8 cellular contexts compared by ENCODE assay signal in the genomic region with DNA sequence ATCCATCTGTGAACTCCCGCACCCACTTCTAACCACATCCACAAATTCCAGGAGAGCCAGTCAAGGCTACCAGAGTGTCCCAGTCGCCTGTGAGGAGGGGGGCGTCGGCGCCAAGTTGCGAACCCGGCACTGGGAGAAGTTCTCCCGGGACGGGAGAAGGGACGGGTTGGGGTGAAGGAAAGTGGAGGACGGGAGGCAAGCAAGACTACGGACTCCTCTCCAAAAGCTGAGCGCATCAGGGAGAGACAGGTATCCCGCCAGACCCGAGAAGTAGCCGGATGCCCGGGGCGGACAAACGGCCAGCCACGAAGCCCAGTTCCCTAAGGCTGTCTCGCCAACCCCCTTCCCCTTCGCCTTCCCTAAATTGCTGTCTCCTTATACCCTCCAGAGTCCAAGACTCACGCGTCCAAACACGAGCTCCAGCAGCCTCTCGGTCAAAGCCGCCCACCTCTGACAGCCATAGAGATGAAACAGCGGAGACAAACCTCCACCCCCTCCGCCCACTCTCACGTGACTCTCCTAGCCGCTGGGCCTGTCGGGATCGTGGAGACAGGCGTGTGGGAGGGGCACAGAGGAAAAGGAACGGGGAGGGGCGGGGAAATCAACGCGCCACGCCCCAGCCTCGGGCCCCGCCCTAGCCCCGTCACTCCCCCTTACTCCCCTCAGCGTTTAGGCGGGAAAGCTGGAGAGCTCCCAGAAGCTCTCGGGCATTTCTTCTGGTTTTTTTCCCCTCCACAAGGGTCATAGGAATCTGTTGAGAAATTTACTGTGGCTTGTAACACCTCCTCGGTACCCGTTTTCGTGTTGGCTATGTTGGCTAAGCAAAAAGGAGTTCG. TPM values are rescaled to one million over a fixed set of nuclear protein-coding genes. Genes with fewer than 3 reads are reported as not detected.
DNase-seq lines count a peak whose midpoint lies in the region; ATAC-seq and TF ChIP-seq lines count a peak whose summit lies in the region.

A gene with protein sequence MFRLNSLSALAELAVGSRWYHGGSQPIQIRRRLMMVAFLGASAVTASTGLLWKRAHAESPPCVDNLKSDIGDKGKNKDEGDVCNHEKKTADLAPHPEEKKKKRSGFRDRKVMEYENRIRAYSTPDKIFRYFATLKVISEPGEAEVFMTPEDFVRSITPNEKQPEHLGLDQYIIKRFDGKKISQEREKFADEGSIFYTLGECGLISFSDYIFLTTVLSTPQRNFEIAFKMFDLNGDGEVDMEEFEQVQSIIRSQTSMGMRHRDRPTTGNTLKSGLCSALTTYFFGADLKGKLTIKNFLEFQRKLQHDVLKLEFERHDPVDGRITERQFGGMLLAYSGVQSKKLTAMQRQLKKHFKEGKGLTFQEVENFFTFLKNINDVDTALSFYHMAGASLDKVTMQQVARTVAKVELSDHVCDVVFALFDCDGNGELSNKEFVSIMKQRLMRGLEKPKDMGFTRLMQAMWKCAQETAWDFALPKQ (minus strand): TSS at position 472 of the 836 bp plus-strand sequence. CDS start 59,286 bp downstream, outside the sequence.

- H3K9me3 Mint-ChIP-seq in natural killer cell treated with Interleukin-12 subunit alpha and Interleukin-12 subunit beta and Interleukin-15 and Interleukin-18, amount 100 ng/mL, for 72 hours: no peaks in the 10 kb centered on the region

- peak within 1 kb of the TSS; percentile 70 to 88 for H3K27ac Mint-ChIP-seq in natural killer cell treated with Interleukin-12 subunit alpha and Interleukin-12 subunit beta and Interleukin-15 and Interleukin-18, amount 100 ng/mL, for 72 hours

- TF ChIP-seq CTCF in Loucy (conservative IDR thresholded peaks at IDR 0.05; ENCODE audit: low read length): no peak

- H3K9me2 ChIP-seq in Loucy (replicated peaks; ENCODE audit: low read depth, low read length): no peaks in the 10 kb centered on the region

- peak within 1 kb of the TSS; percentile 91 for H3K9ac ChIP-seq in Loucy (ENCODE audit: low read depth, low read length, poor library complexity, severe bottlenecking)

- peak; percentile 100 for ATAC-seq in natural killer cell treated with Interleukin-12 subunit alpha and Interleukin-12 subunit beta and Interleukin-15 and Interleukin-18, amount 100 ng/mL, for 72 hours
- peak; percentile 98 for ATAC-seq in stimulated activated naive CD8-positive, alpha-beta T cell treated with anti-CD3 and anti-CD28 coated beads, Interleukin-15, Interleukin-2, amounts not matched to agents 100 U/mL and 50 U/mL, for 24 hours

- peaks cover 25% of the 10 kb centered on the region for H3K79me2 ChIP-seq in Loucy (ENCODE audit: insufficient read depth, low read length)

- peaks cover 12 to 14% of the 10 kb centered on the region in 2 donors for H3K4me1 Mint-ChIP-seq in natural killer cell treated with Interleukin-12 subunit alpha and Interleukin-12 subunit beta and Interleukin-15 and Interleukin-18, amount 100 ng/mL, for 72 hours (ENCODE audit: low read depth in 2 of 2)

- TF ChIP-seq POLR2A in Raji (IDR thresholded peaks at IDR 0.05; ENCODE audit: insufficient read depth, low read depth, low read length): peak; percentile 94

- no peaks in the 10 kb centered on the region for H3K9me3 ChIP-seq in Loucy (ENCODE audit: insufficient read depth, low read depth, low read length)

- no peaks in the 10 kb centered on the region for H3F3A ChIP-seq in Loucy (ENCODE audit: low read depth)

- H3K27me3 ChIP-seq in Loucy (ENCODE audit: insufficient read depth, low read length, poor library complexity, severe bottlenecking): no peaks in the 10 kb centered on the region

- peak within 1 kb of the TSS; percentile 98 for H3K4me3 ChIP-seq in Loucy (ENCODE audit: low read length, poor library complexity, severe bottlenecking)

- no peaks in the 10 kb centered on the region for H4K20me1 ChIP-seq in Loucy (ENCODE audit: insufficient read depth, low read length, poor library complexity, severe bottlenecking)

- H3K4me3 Mint-ChIP-seq in natural killer cell treated with Interleukin-12 subunit alpha and Interleukin-12 subunit beta and Interleukin-15 and Interleukin-18, amount 100 ng/mL, for 72 hours: peak within 1 kb of the TSS; percentile 94

- peak within 1 kb of the TSS; percentile 90 for H3K4me2 ChIP-seq in Loucy (ENCODE audit: low read depth, low read length, poor library complexity, severe bottlenecking)

- peak within 1 kb of the TSS; percentile 99 for H2AFZ ChIP-seq in Loucy (ENCODE audit: low read length)

- H3K27me3 Mint-ChIP-seq in natural killer cell treated with Interleukin-12 subunit alpha and Interleukin-12 subunit beta and Interleukin-15 and Interleukin-18, amount 100 ng/mL, for 72 hours: peaks cover 0 to 3% of the 10 kb centered on the region in 2 donors

- no peaks in the 10 kb centered on the region for H3K36me3 ChIP-seq in Loucy (ENCODE audit: insufficient read depth, low read length)

- peak; percentile 96 for DNase-seq in EH (ENCODE audit: low read depth)
- DNase-seq in H4 (ENCODE audit: low spot score): peak; percentile 95
- DNase-seq in activated T-helper 9 cell treated with anti-CD3 and anti-CD28 coated beads, Interleukin-2, amount 50 U/mL, for 16 hours (ENCODE audit: low read depth): peak; percentile 90
- peak; percentile 91 for DNase-seq in fibroblast of peridontal ligament (ENCODE audit: extremely low read depth)
- peak; percentile 96 for DNase-seq in natural killer cell treated with Interleukin-12 subunit alpha and Interleukin-12 subunit beta and Interleukin-15 and Interleukin-18, amount 100 ng/mL, for 72 hours (ENCODE audit: low spot score)
- peak; percentile 95 for DNase-seq in stimulated activated naive CD8-positive, alpha-beta T cell treated with anti-CD3 and anti-CD28 coated beads, Interleukin-15, Interleukin-2, amounts not matched to agents 100 U/mL and 50 U/mL, for 24 hours

- H3K36me3 Mint-ChIP-seq in natural killer cell treated with Interleukin-12 subunit alpha and Interleukin-12 subunit beta and Interleukin-15 and Interleukin-18, amount 100 ng/mL, for 72 hours: no peaks in the 10 kb centered on the region

- H3K4me1 ChIP-seq in Loucy (ENCODE audit: insufficient read depth, low read length, poor library complexity, severe bottlenecking): peaks cover 21% of the 10 kb centered on the region

RNA-seq across cellular contexts. Expression of the gene that starts here (rescaled TPM):
- total RNA-seq in H4 (2014; rRNA removed; shearing (Covaris generic)): 53.9 and 54.5 TPM in 2 replicates
- total RNA-seq in natural killer cell treated with Interleukin-12 subunit alpha and Interleukin-12 subunit beta and Interleukin-15 and Interleukin-18, amount 100 ng/mL, for 72 hours: 10 to 100 TPM; 40.8 to 43.0 TPM

Comparison
In these comparisons a context has a peak if more than half of its experiments do, and no peak if none do; other contexts are left out.
1. Peak in every context shown above with its lines: DNase-seq, ATAC-seq and H3K4me3 ChIP-seq.